19 cellular contexts compared by ENCODE assay signal in the genomic region with DNA sequence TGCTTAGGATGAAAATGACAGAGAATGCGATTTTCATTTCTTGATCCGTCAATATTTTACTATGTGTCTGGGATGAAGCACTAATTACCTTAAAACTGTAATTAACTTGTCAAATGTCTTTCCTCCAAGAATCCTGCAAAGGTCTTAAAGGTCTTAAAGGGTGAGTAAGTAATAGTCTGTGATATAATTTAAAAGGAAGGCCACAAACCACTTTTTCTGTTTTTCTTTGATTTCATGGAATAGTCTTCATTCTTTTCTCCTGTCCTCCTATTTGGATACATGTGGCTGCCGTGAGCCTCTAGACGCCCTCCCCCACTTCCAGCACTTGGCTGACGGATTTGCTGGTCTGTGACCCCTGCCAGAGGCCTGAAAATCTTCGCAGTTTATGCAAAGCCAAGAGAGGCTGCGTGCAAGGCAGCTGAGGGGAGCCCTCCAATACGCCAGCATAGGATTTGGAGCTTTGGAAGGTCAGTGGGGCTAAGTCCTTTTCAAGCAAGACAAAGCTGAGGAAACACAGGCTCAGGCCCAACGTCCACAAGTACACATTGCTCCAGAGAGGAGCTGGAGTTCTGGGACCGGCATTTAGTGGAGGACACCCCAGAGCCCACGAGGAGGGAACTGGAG.
DNase-seq lines count a peak whose midpoint lies in the region; TF ChIP-seq lines count a peak whose summit lies in the region.
"Had no signal": no experiment of that assay in that cellular context is flagged by ENCODE, and none has a peak within 500 bp of the region (broad histone marks: within the 10 kb centered on the region; RNA-seq: fewer than 3 reads in every experiment).

No MANE protein-coding gene starts in this region.

- H3K4me3 ChIP-seq in neuron (ENCODE audit: low read length) = peak overlapping the region; percentile 9
- no peak overlapping the region for H3K4me3 ChIP-seq in uterus

- H3K36me3 ChIP-seq in neuron (ENCODE audit: insufficient read depth, low read length) = no peaks in the 10 kb centered on the region
- H3K36me3 ChIP-seq in uterus = no peaks in the 10 kb centered on the region
- H3K36me3 ChIP-seq: neutrophil had no signal

- H3K9me3 ChIP-seq in neuron (ENCODE audit: low read length) (peaks cover 5% of the 10 kb centered on the region), uterus (no peaks in the 10 kb centered on the region)
- H3K9me3 ChIP-seq: neutrophil, SK-N-SH had no signal

- peak; percentile 0 for DNase-seq in cerebellar cortex (ENCODE audit: low spot score)
- peak; percentile 12 for DNase-seq in kidney glomerular epithelial cell (lab: John Stamatoyannopoulos, UW)
- DNase-seq in uterus = no peak
- DNase-seq in GM10266 (ENCODE audit: extremely low spot score) = no peak
- no peak for DNase-seq in NCI-H446 (lab: John Stamatoyannopoulos, UW)
- no peak for DNase-seq in NCI-H146 treated with DMSO at 0.1 percent for 48 hours (lab: John Stamatoyannopoulos, UW; ENCODE audit: unreplicated experiment)
- DNase-seq: activated CD4-positive, alpha-beta T cell treated with anti-CD3 and anti-CD28 coated beads for 48 hours; activated naive CD4-positive, alpha-beta T cell treated with anti-CD3 and anti-CD28 coated beads, Interleukin-2, amount 50 U/mL, for 16 hours; left cardiac atrium; NCI-H1092; NCI-H1930; NCI-H2227 treated with DMSO at 0.1 percent for 48 hours; SK-N-SH; small intestine; stimulated activated CD4-positive, alpha-beta T cell treated with anti-CD3 and anti-CD28 coated beads, Interleukin-2, amount 100 ng/mL, for 24 hours; T-helper 2 cell had no signal

- TF ChIP-seq POLR2A in uterus (IDR thresholded peaks at IDR 0.05) = no peak

- TF ChIP-seq CTCF in uterus (IDR thresholded peaks at IDR 0.05) (no peak), GM10266 (IDR thresholded peaks at IDR 0.05; ENCODE audit: control insufficient read depth, insufficient read depth, low read depth, missing control alignments) (no peak)

- H3K27ac ChIP-seq in uterus = peak overlapping the region; percentile 33 to 36
- H3K27ac ChIP-seq: C4-2B, neutrophil had no signal

- H3K27me3 ChIP-seq in neuron (ENCODE audit: insufficient read depth, low read length) (no peaks in the 10 kb centered on the region), uterus (no peaks in the 10 kb centered on the region)
- H3K27me3 ChIP-seq: neutrophil had no signal

- intact Hi-C loops in uterus (cut with DNase I; ENCODE audit: low total_unique reads) = no loop called here

- peak overlapping the region; percentile 17 for H2AFZ ChIP-seq in neuron (ENCODE audit: low read depth, low read length)

- H3K4me1 ChIP-seq in neuron (ENCODE audit: insufficient read depth, low read length) (peaks cover 9% of the 10 kb centered on the region), uterus (no peaks in the 10 kb centered on the region)

Comparison
In these comparisons a context has a peak if more than half of its experiments do, and no peak if none do; other contexts are left out.
1. DNase-seq: peak in cerebellar cortex (single experiment) and kidney glomerular epithelial cell (single experiment); none in uterus (0 of 2), GM10266 (single experiment), NCI-H446 (0 of 2) and NCI-H146 treated with DMSO at 0.1 percent for 48 hours (single experiment).